Comparison of ENCODE assay signal across 16 cellular contexts in the genomic region with DNA sequence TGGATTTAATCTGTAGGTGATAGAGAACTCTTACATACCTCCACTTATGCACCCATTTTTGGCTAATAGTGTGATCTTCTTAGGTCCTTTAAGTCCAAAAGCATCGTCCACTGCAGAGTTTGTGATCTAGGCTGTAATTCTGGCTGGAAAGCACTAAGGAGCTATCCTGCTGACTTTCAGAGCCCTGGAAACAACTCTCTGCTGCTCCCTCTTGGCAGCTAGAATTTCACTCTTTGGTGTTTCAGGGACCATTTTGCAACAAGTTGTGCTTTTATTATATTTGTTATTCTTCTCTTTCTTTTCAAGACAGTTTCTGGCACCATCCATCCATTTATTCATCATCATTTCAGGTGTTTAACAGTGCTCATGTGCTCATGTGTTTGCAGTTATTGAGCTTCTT.
DNase-seq lines count a peak whose midpoint lies in the region; ATAC-seq and TF ChIP-seq lines count a peak whose summit lies in the region.
"Had no signal": no experiment of that assay in that cellular context is flagged by ENCODE, and none has a peak within 500 bp of the region (broad histone marks: within the 10 kb centered on the region; RNA-seq: fewer than 3 reads in every experiment).

No MANE protein-coding gene starts in this region.

- H3K9me3 ChIP-seq in left ventricle myocardium inferior (replicated peaks) (peaks cover 6% of the 10 kb centered on the region), OCI-LY7 (ENCODE audit: low read length) (no peaks in the 10 kb centered on the region)
- H3K9me3 ChIP-seq in effector memory CD4-positive, alpha-beta T cell (ENCODE audit: control insufficient read depth, low read length): no peaks in the 10 kb centered on the region
- H3K9me3 ChIP-seq: body of pancreas had no signal

- TF ChIP-seq CTCF in AG09309 (IDR thresholded peaks at IDR 0.05; ENCODE audit: control insufficient read depth, insufficient read depth, low read depth, low read length, missing control alignments) (peak; percentile 24), left ventricle myocardium inferior (IDR thresholded peaks at IDR 0.05; ENCODE audit: borderline replicate concordance) (no peak), OCI-LY7 (conservative IDR thresholded peaks at IDR 0.05; ENCODE audit: low read length) (no peak)

- no peaks in the 10 kb centered on the region for H3K36me3 ChIP-seq in left ventricle myocardium inferior
- no peaks in the 10 kb centered on the region for H3K36me3 ChIP-seq in effector memory CD4-positive, alpha-beta T cell (ENCODE audit: control insufficient read depth, insufficient read depth, low read length)
- no peaks in the 10 kb centered on the region for H3K36me3 ChIP-seq in OCI-LY7 (ENCODE audit: insufficient read depth, low read length)
- H3K36me3 ChIP-seq: heart right ventricle had no signal

- H4K20me1 ChIP-seq in OCI-LY7 (ENCODE audit: insufficient read depth, low read length): no peaks in the 10 kb centered on the region

- intact Hi-C loops in left ventricle myocardium inferior (cut with micrococcal nuclease) (no loop called here), OCI-LY7 (cut with micrococcal nuclease; ENCODE audit: unreplicated experiment) (no loop called here)

- CTCF ChIA-PET in OCI-LY7 (lab: Charles Lee; ENCODE audit: unreplicated experiment): no interaction called here

- no peak for DNase-seq in AG09309 (ENCODE audit: low read depth)
- DNase-seq in HCEC 1CT: peak; percentile 14
- DNase-seq in astrocyte of the hippocampus (ENCODE audit: low read depth, low spot score): peak; percentile 19
- DNase-seq in iris pigment epithelial cell (ENCODE audit: low read depth): peak; percentile 29
- DNase-seq in left ventricle myocardium inferior: no peak
- DNase-seq in effector memory CD4-positive, alpha-beta T cell: no peak
- DNase-seq in OCI-LY7 (ENCODE audit: low spot score): no peak
- DNase-seq: activated CD4-positive, alpha-beta T cell treated with anti-CD3 and anti-CD28 coated beads, Interleukin-2, amount 50 U/mL, for 4 hours; body of pancreas; C1 segment of cervical spinal cord; heart right ventricle; NCI-H2081; stimulated activated CD4-positive, alpha-beta T cell treated with anti-CD3 and anti-CD28 coated beads, Interleukin-4, amount 100 ng/mL, for 1 hour; stimulated activated naive B cell treated with anti-CD40 and anti-IgM and Interleukin-4, amounts not matched to agents 10 μg/mL and 1 μg/mL and 100 μg/mL, for 72 hours; T-helper 17 cell had no signal

- peaks cover 5% of the 10 kb centered on the region for H3K27me3 ChIP-seq in left ventricle myocardium inferior (ENCODE audit: low read depth)
- no peaks in the 10 kb centered on the region for H3K27me3 ChIP-seq in effector memory CD4-positive, alpha-beta T cell (replicated peaks; ENCODE audit: control insufficient read depth, insufficient read depth, low read length, poor library complexity, severe bottlenecking)
- H3K27me3 ChIP-seq: body of pancreas had no signal

- H3K4me1 ChIP-seq in left ventricle myocardium inferior: no peaks in the 10 kb centered on the region
- H3K4me1 ChIP-seq in effector memory CD4-positive, alpha-beta T cell (ENCODE audit: control insufficient read depth, insufficient read depth, low read length, poor library complexity, severe bottlenecking): no peaks in the 10 kb centered on the region
- H3K4me1 ChIP-seq in OCI-LY7 (ENCODE audit: insufficient read depth, low read length, poor library complexity, severe bottlenecking): no peaks in the 10 kb centered on the region
- H3K4me1 ChIP-seq: body of pancreas, heart right ventricle had no signal

- POLR2A ChIA-PET in OCI-LY7 (lab: Charles Lee): no interaction called here

- no peaks in the 10 kb centered on the region for H3K79me2 ChIP-seq in OCI-LY7 (ENCODE audit: insufficient read depth, low read depth, low read length)

- H2AFZ ChIP-seq in OCI-LY7 (ENCODE audit: low read length): no peak overlapping the region

- no TSS peak for BruUV-seq in OCI-LY7 (replicated peaks; lab: Mats Ljungman, UMichigan)

- ATAC-seq in GM18858 (IDR thresholded peaks at IDR 0.05; ENCODE audit: unreplicated experiment): no peak
- ATAC-seq: body of pancreas; heart right ventricle; stimulated activated naive B cell treated with anti-CD40 and anti-IgM and Interleukin-4, amounts not matched to agents 10 μg/mL and 1 μg/mL and 100 μg/mL, for 72 hours; T-helper 17 cell had no signal

- no peak overlapping the region for H3K4me3 ChIP-seq in AG09309 (ENCODE audit: control insufficient read depth, low read depth, low read length)
- H3K4me3 ChIP-seq in left ventricle myocardium inferior: no peak overlapping the region
- no peak overlapping the region for H3K4me3 ChIP-seq in effector memory CD4-positive, alpha-beta T cell (ENCODE audit: insufficient read depth, low read depth, low read length, poor library complexity, severe bottlenecking)
- H3K4me3 ChIP-seq in OCI-LY7 (ENCODE audit: low read depth, low read length, poor library complexity, severe bottlenecking): no peak overlapping the region
- H3K4me3 ChIP-seq: body of pancreas, heart right ventricle had no signal

- no peak overlapping the region for H3K27ac ChIP-seq in left ventricle myocardium inferior (replicated peaks)
- H3K27ac ChIP-seq in effector memory CD4-positive, alpha-beta T cell (ENCODE audit: insufficient read depth, low read length, poor library complexity, severe bottlenecking): no peak overlapping the region
- H3K27ac ChIP-seq in OCI-LY7 (ENCODE audit: low read depth, low read length, poor library complexity, severe bottlenecking): no peak overlapping the region
- H3K27ac ChIP-seq: body of pancreas, heart right ventricle had no signal

- H3K9me2 ChIP-seq in OCI-LY7 (ENCODE audit: insufficient read depth, low read length): no peaks in the 10 kb centered on the region

- H3K4me2 ChIP-seq in OCI-LY7 (ENCODE audit: low read length): no peak overlapping the region

Comparison
In these comparisons a context has a peak if more than half of its experiments do, and no peak if none do; other contexts are left out.
1. DNase-seq: peak in HCEC 1CT (single experiment), astrocyte of the hippocampus (single experiment) and iris pigment epithelial cell (single experiment); none in AG09309 (single experiment), left ventricle myocardium inferior (single experiment), effector memory CD4-positive, alpha-beta T cell (0 of 3) and OCI-LY7 (single experiment).